In the genomic region with DNA sequence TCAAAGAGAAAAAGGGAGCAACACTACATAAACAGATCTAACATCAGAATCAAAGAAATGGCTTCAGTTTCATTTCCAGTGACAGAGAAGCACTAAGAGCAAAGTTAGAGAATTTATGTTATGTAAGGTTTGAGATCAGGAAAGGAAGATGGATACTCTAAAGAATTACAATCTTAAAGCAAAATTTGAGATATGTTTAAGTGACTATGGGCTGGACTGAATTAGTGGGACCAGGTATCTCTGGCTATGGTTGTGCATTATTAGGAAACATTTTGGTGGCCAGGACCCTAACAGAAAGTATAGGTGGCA, we compare ENCODE assay signal across 12 cellular contexts.
A peak's percentile ranks its signal among the peaks of the same experiment; 100 is the strongest.
DNase-seq lines count a peak whose midpoint lies in the region; ATAC-seq, FAIRE-seq and TF ChIP-seq lines count a peak whose summit lies in the region.
"Had no signal": no experiment of that assay in that cellular context is flagged by ENCODE, and none has a peak within 500 bp of the region (broad histone marks: within the 10 kb centered on the region; RNA-seq: fewer than 3 reads in every experiment).

No MANE protein-coding gene starts in this region.

- H3K4me3 Mint-ChIP-seq in immature natural killer cell: no peak overlapping the region
- H3K4me3 Mint-ChIP-seq: activated T-cell treated with anti-CD3 and anti-CD28 coated beads, Interleukin-2, amount 50 U/mL, for 4 hours had no signal

- H3K4me1 Mint-ChIP-seq in immature natural killer cell: no peaks in the 10 kb centered on the region

- H3K9me3 ChIP-seq in DND-41 (ENCODE audit: insufficient read depth, low read length, severe bottlenecking) (no peaks in the 10 kb centered on the region), keratinocyte (ENCODE audit: control insufficient read depth, low read depth, low read length) (no peaks in the 10 kb centered on the region)
- H3K9me3 ChIP-seq: neutrophil had no signal

- DNase-seq in DND-41: no peak
- no peak for DNase-seq in keratinocyte (ENCODE audit: low read depth, low spot score)
- DNase-seq in NK-92 (lab: John Stamatoyannopoulos, UW; ENCODE audit: unreplicated experiment): no peak
- DNase-seq in immature natural killer cell: no peak
- DNase-seq in G401 (ENCODE audit: low spot score): no peak
- DNase-seq: activated T-cell treated with anti-CD3 and anti-CD28 coated beads, Interleukin-2, amount 50 U/mL, for 4 hours had no signal

- H3K27me3 ChIP-seq in DND-41 (ENCODE audit: insufficient read depth, low read length, poor library complexity) (no peaks in the 10 kb centered on the region), keratinocyte (ENCODE audit: control insufficient read depth, extremely low read depth, insufficient read depth, low read length) (no peaks in the 10 kb centered on the region)
- H3K27me3 ChIP-seq: foreskin keratinocyte, neutrophil had no signal

- H3K4me3 ChIP-seq in DND-41 (ENCODE audit: low read depth in 1 of 2, low read length in 2 of 2): no peak overlapping the region
- no peak overlapping the region for H3K4me3 ChIP-seq in keratinocyte (ENCODE audit: control insufficient read depth in 2 of 3, extremely low read depth in 1 of 3, insufficient read depth in 2 of 3, low read depth in 1 of 3, low read length in 3 of 3)

- H3K36me3 ChIP-seq in DND-41 (ENCODE audit: insufficient read depth, low read length): no peaks in the 10 kb centered on the region
- H3K36me3 ChIP-seq in keratinocyte (ENCODE audit: control insufficient read depth in 2 of 2, extremely low read depth in 1 of 2, insufficient read depth in 2 of 2, low read length in 2 of 2): no peaks in the 10 kb centered on the region
- H3K36me3 ChIP-seq: neutrophil had no signal

- in situ Hi-C loops in G401 (cut with HindIII; ENCODE audit: low sequenced_read_pairs): no loop called here

- H2AFZ ChIP-seq in DND-41 (ENCODE audit: low read depth, low read length): peak overlapping the region; percentile 67
- H2AFZ ChIP-seq in keratinocyte (ENCODE audit: control insufficient read depth, low read length): peak overlapping the region; percentile 42

- H3K27ac ChIP-seq in DND-41 (ENCODE audit: low read length): peak overlapping the region; percentile 41; the same call in 1 of the 2 replicates
- H3K27ac ChIP-seq in keratinocyte (ENCODE audit: control insufficient read depth, insufficient read depth, low read length): no peak overlapping the region
- H3K27ac ChIP-seq: foreskin keratinocyte, neutrophil had no signal

- FAIRE-seq in keratinocyte (lab: Jason Lieb, UNC): no peak
- FAIRE-seq: urothelium cell line had no signal

- no peaks in the 10 kb centered on the region for H3K9me1 ChIP-seq in keratinocyte (ENCODE audit: control insufficient read depth, extremely low read depth, insufficient read depth, low read length)

- peaks cover 0 to 1% (median 0%) of the 10 kb centered on the region in 3 donors for H3K27me3 Mint-ChIP-seq in immature natural killer cell (ENCODE audit: low read depth in 3 of 3)

- H3K27ac Mint-ChIP-seq in immature natural killer cell: no peak overlapping the region

- H3K4me1 ChIP-seq in DND-41 (ENCODE audit: insufficient read depth, low read length) (peaks cover 11% of the 10 kb centered on the region), keratinocyte (ENCODE audit: control insufficient read depth, extremely low read depth, insufficient read depth, low read length) (no peaks in the 10 kb centered on the region)
- H3K4me1 ChIP-seq: foreskin keratinocyte had no signal

- H3K36me3 Mint-ChIP-seq in immature natural killer cell: no peaks in the 10 kb centered on the region

- TF ChIP-seq CTCF in DND-41 (IDR thresholded peaks at IDR 0.05; ENCODE audit: borderline replicate concordance, extremely low read depth, low read length, poor library complexity, severe bottlenecking): no peak
- TF ChIP-seq CTCF in keratinocyte (optimal IDR thresholded peaks at IDR 0.05 in 1 of 3, IDR thresholded peaks at IDR 0.05 in 1 of 3, conservative IDR thresholded peaks at IDR 0.05 in 1 of 3; ENCODE audit: extremely low read depth in 1 of 3, insufficient read depth in 2 of 3, low read length in 3 of 3): no peak

- dilution Hi-C loops in keratinocyte (cut with MboI; ENCODE audit: extremely low pct_ligation_motif_present, low sequenced_read_pairs): no loop called here

- H3K79me2 ChIP-seq in DND-41 (ENCODE audit: insufficient read depth, low read length) (no peaks in the 10 kb centered on the region), keratinocyte (ENCODE audit: control insufficient read depth, insufficient read depth, low read length) (no peaks in the 10 kb centered on the region)

- H4K20me1 ChIP-seq in DND-41 (ENCODE audit: insufficient read depth, low read length) (no peaks in the 10 kb centered on the region), keratinocyte (ENCODE audit: control insufficient read depth, extremely low read depth, insufficient read depth, low read length) (no peaks in the 10 kb centered on the region)

- H3K9me3 Mint-ChIP-seq in immature natural killer cell: peaks cover 0 to 9% (median 5%) of the 10 kb centered on the region in 6 donors
- H3K9me3 Mint-ChIP-seq: activated T-cell treated with anti-CD3 and anti-CD28 coated beads, Interleukin-2, amount 50 U/mL, for 4 hours had no signal

- H3K9ac ChIP-seq in DND-41 (ENCODE audit: low read depth, low read length): peak overlapping the region; percentile 9; the same call in 1 of the 2 replicates
- H3K9ac ChIP-seq in keratinocyte (ENCODE audit: control insufficient read depth, extremely low read depth, insufficient read depth, low read length): no peak overlapping the region

- H3K4me2 ChIP-seq in DND-41 (ENCODE audit: insufficient read depth, low read length): peak overlapping the region; percentile 39; the same call in 1 of the 2 replicates
- no peak overlapping the region for H3K4me2 ChIP-seq in keratinocyte (ENCODE audit: control insufficient read depth, extremely low read depth, insufficient read depth, low read depth, low read length)

- ATAC-seq in DND-41 (ENCODE audit: insufficient read depth, low read depth): no peak
- peak; percentile 30 for ATAC-seq in GM21526 (IDR thresholded peaks at IDR 0.05; ENCODE audit: low FRiP score, unreplicated experiment)
- ATAC-seq in HG03558 (IDR thresholded peaks at IDR 0.05; ENCODE audit: extremely low read depth, unreplicated experiment): peak; percentile 10
- ATAC-seq in HG03139 (IDR thresholded peaks at IDR 0.05; ENCODE audit: unreplicated experiment): no peak
- ATAC-seq: activated T-cell treated with anti-CD3 and anti-CD28 coated beads, Interleukin-2, amount 50 U/mL, for 4 hours had no signal

Comparison
In these comparisons a context has a peak if more than half of its experiments do, and no peak if none do; other contexts are left out.
1. ATAC-seq: peak in GM21526 (single experiment) and HG03558 (single experiment); none in DND-41 (single experiment) and HG03139 (single experiment).